ENCODE assay signal across 25 cellular contexts in the genomic region with DNA sequence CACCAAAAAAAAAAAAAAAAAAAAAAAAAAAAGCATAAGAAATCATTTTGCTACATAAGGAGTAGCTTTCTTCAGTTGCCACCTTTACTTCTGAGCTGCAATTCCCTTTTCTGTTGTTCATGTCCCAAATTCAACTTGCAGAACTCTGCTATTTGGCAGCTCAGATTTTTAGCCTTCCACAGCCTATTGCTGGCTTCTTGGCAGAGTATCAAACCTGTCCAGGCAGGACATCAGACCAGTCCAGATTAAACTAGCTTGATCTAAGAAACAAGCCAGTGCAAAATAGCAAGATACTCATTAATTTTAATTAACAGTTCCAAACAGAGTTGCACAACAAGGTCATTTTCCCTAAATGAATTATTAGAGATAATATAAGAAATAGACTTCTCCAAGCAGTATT.
DNase-seq lines count a peak whose midpoint lies in the region; ATAC-seq and TF ChIP-seq lines count a peak whose summit lies in the region.
"Had no signal": no experiment of that assay in that cellular context is flagged by ENCODE, and none has a peak within 500 bp of the region (broad histone marks: within the 10 kb centered on the region; RNA-seq: fewer than 3 reads in every experiment).

No MANE protein-coding gene starts in this region.

- no peak overlapping the region for H3K14ac ChIP-seq in mesenchymal stem cell (ENCODE audit: low read length in 2 of 2)

- no peak overlapping the region for H3K27ac ChIP-seq in thyroid gland
- no peak overlapping the region for H3K27ac ChIP-seq in mesenchymal stem cell (ENCODE audit: low read length, poor library complexity, severe bottlenecking)
- H3K27ac ChIP-seq: BLaER1 treated with 17β-estradiol and CSF1 and Interleukin-3, amounts not matched to agents 10 nM and 100 nM; SJSA1 had no signal

- H3K4me1 Mint-ChIP-seq in WTC11, result no peaks in the 10 kb centered on the region
- no peaks in the 10 kb centered on the region for H3K4me1 Mint-ChIP-seq in osteocyte (ENCODE audit: unreplicated experiment)
- H3K4me1 Mint-ChIP-seq: CD4-positive, alpha-beta memory T cell had no signal

- H3K4me1 ChIP-seq in thyroid gland (no peaks in the 10 kb centered on the region), mesenchymal stem cell (ENCODE audit: control insufficient read depth, insufficient read depth, low read depth, low read length) (no peaks in the 10 kb centered on the region)
- H3K4me1 ChIP-seq: BLaER1 treated with 17β-estradiol and CSF1 and Interleukin-3, amounts not matched to agents 10 nM and 100 nM; SJSA1 had no signal

- no peak overlapping the region for H3K4ac ChIP-seq in mesenchymal stem cell (ENCODE audit: low read depth in 1 of 2, low read length in 2 of 2)

- intact Hi-C loops in thyroid gland (cut with DNase I), result no loop called here

- CTCF ChIA-PET in WTC11 (lab: Charles Lee), result interaction anchor here (0.7 kb wide), 1 partner anchor 827 kb away, joined by 4 read pairs; no protein-coding TSS in a partner anchor

- no peak overlapping the region for H2BK15ac ChIP-seq in mesenchymal stem cell (ENCODE audit: low read depth, poor library complexity, severe bottlenecking)

- TF ChIP-seq CTCF in WTC11 (IDR thresholded peaks at IDR 0.05) (no peak), choroid plexus epithelial cell (conservative IDR thresholded peaks at IDR 0.05; ENCODE audit: low read depth, low read length) (no peak), thyroid gland (IDR thresholded peaks at IDR 0.05) (no peak), osteocyte (IDR thresholded peaks at IDR 0.05) (no peak)

- H4K91ac ChIP-seq in mesenchymal stem cell (ENCODE audit: low read length), result no peak overlapping the region

- no peak for TF ChIP-seq POLR2A in thyroid gland (IDR thresholded peaks at IDR 0.05)

- no peak overlapping the region for H2AK5ac ChIP-seq in mesenchymal stem cell (ENCODE audit: low read length, severe bottlenecking)

- no peak overlapping the region for H2BK5ac ChIP-seq in mesenchymal stem cell (ENCODE audit: low read depth, low read length, poor library complexity, severe bottlenecking)

- H3K4me3 ChIP-seq in choroid plexus epithelial cell (ENCODE audit: low read depth, low read length), result no peak overlapping the region
- no peak overlapping the region for H3K4me3 ChIP-seq in thyroid gland (replicated peaks in 1 of 3)
- H3K4me3 ChIP-seq in H7 (ENCODE audit: insufficient read depth, low read depth, low read length), result no peak overlapping the region
- H3K4me3 ChIP-seq in mesenchymal stem cell (ENCODE audit: insufficient read depth in 1 of 2, low read depth in 1 of 2, low read length in 2 of 2), result no peak overlapping the region
- H3K4me3 ChIP-seq: BLaER1 treated with 17β-estradiol and CSF1 and Interleukin-3, amounts not matched to agents 10 nM and 100 nM; GM12878; SJSA1 had no signal

- H3K27me3 ChIP-seq in thyroid gland, result no peaks in the 10 kb centered on the region
- no peaks in the 10 kb centered on the region for H3K27me3 ChIP-seq in H7 (ENCODE audit: control insufficient read depth, insufficient read depth, low read length)
- H3K27me3 ChIP-seq in mesenchymal stem cell (ENCODE audit: control insufficient read depth in 1 of 2, insufficient read depth in 1 of 2, low read length in 2 of 2), result no peaks in the 10 kb centered on the region
- H3K27me3 ChIP-seq: BLaER1 treated with 17β-estradiol and CSF1 and Interleukin-3, amounts not matched to agents 10 nM and 100 nM; SJSA1 had no signal

- H3K4me2 ChIP-seq in mesenchymal stem cell (ENCODE audit: low read length, poor library complexity, severe bottlenecking), result no peak overlapping the region
- H3K4me2 ChIP-seq: BLaER1 treated with 17β-estradiol and CSF1 and Interleukin-3, amounts not matched to agents 10 nM and 100 nM had no signal

- no peak overlapping the region for H4K8ac ChIP-seq in mesenchymal stem cell (ENCODE audit: low read length)

- no peak overlapping the region for H2AFZ ChIP-seq in mesenchymal stem cell (ENCODE audit: low read depth, low read length)

- no peak overlapping the region for H3K23ac ChIP-seq in mesenchymal stem cell (ENCODE audit: low read length in 2 of 2)

- H3K4me3 Mint-ChIP-seq in WTC11, result no peak overlapping the region
- H3K4me3 Mint-ChIP-seq in osteocyte (ENCODE audit: unreplicated experiment), result no peak overlapping the region
- H3K4me3 Mint-ChIP-seq: CD4-positive, alpha-beta memory T cell had no signal

- H3K36me3 Mint-ChIP-seq in WTC11, result peaks cover 16% of the 10 kb centered on the region
- no peaks in the 10 kb centered on the region for H3K36me3 Mint-ChIP-seq in osteocyte (ENCODE audit: unreplicated experiment)

- H2BK120ac ChIP-seq in mesenchymal stem cell (ENCODE audit: low read depth, low read length), result no peak overlapping the region

- no peak overlapping the region for H3K9ac ChIP-seq in mesenchymal stem cell (ENCODE audit: low read length)
- H3K9ac ChIP-seq: BLaER1 treated with 17β-estradiol and CSF1 and Interleukin-3, amounts not matched to agents 10 nM and 100 nM had no signal

- no peaks in the 10 kb centered on the region for H3K36me3 ChIP-seq in thyroid gland
- H3K36me3 ChIP-seq in H7 (replicated peaks; ENCODE audit: control insufficient read depth, insufficient read depth, low read length), result no peaks in the 10 kb centered on the region
- H3K36me3 ChIP-seq in mesenchymal stem cell (ENCODE audit: control insufficient read depth in 1 of 2, insufficient read depth in 2 of 2, low read depth in 1 of 2, low read length in 2 of 2), result no peaks in the 10 kb centered on the region
- H3K36me3 ChIP-seq: BLaER1 treated with 17β-estradiol and CSF1 and Interleukin-3, amounts not matched to agents 10 nM and 100 nM; SJSA1 had no signal

- no peak overlapping the region for H2BK12ac ChIP-seq in mesenchymal stem cell (ENCODE audit: low read length in 2 of 2)

- ATAC-seq in WTC11, result no peak
- ATAC-seq: GM12878 had no signal

- H3K27me3 Mint-ChIP-seq in WTC11 (ENCODE audit: low read depth), result no peaks in the 10 kb centered on the region; the same call in 1 of the 2 replicates
- no peaks in the 10 kb centered on the region for H3K27me3 Mint-ChIP-seq in osteocyte (ENCODE audit: unreplicated experiment)
- H3K27me3 Mint-ChIP-seq: CD4-positive, alpha-beta memory T cell had no signal

- POLR2A ChIA-PET in WTC11 (lab: Charles Lee), result interaction anchor here (0.6 to 0.7 kb wide), 4 partner anchors 158 to 775 kb away, joined by 3 to 11 read pairs (median 4); no protein-coding TSS in a partner anchor

- H3K79me1 ChIP-seq in mesenchymal stem cell (replicated peaks; ENCODE audit: low read length, poor library complexity, severe bottlenecking), result no peaks in the 10 kb centered on the region

- no peaks in the 10 kb centered on the region for H3K9me3 ChIP-seq in thyroid gland
- peaks cover 10% of the 10 kb centered on the region for H3K9me3 ChIP-seq in mesenchymal stem cell (ENCODE audit: control insufficient read depth, low read length)
- H3K9me3 ChIP-seq: SJSA1 had no signal

- DNase-seq in WTC11 (ENCODE audit: low spot score) (no peak), choroid plexus epithelial cell (ENCODE audit: low read depth) (peak; percentile 2), midbrain (lab: John Stamatoyannopoulos, UW) (peak; percentile 20), thyroid gland (peak; percentile 58 to 68), H7 (no peak), mesenchymal stem cell (no peak), osteocyte (ENCODE audit: extremely low spot score, unreplicated experiment) (no peak)
- DNase-seq: CD4-positive, alpha-beta memory T cell; COR-L47; DMS53; GOT3; HCEC 1CT; IMR-90; KG1; NCI-H1048; NCI-H1417 treated with DMSO at 0.1 percent for 48 hours; NCI-H1694 treated with DMSO at 0.1 percent for 48 hours; NCI-H2081; NCI-H2227 treated with DMSO at 0.1 percent for 48 hours; NCI-H526 treated with DMSO at 0.1 percent for 48 hours; Right ventricle myocardium superior; RPMI8226 had no signal

- no peak overlapping the region for H3K18ac ChIP-seq in mesenchymal stem cell (ENCODE audit: low read depth in 1 of 2, low read length in 2 of 2)

- H3K27ac Mint-ChIP-seq in WTC11, result peak overlapping the region; percentile 30; the same call in 1 of the 2 replicates
- no peak overlapping the region for H3K27ac Mint-ChIP-seq in osteocyte (ENCODE audit: unreplicated experiment)
- H3K27ac Mint-ChIP-seq: CD4-positive, alpha-beta memory T cell had no signal

- H3K9me3 Mint-ChIP-seq in WTC11 (peaks cover 20% of the 10 kb centered on the region), osteocyte (ENCODE audit: unreplicated experiment) (peaks cover 19% of the 10 kb centered on the region)

TF ChIP-seq in WTC11, 78 proteins besides CTCF, POLR2A, EP300 and RAD21:
- TF ChIP-seq MYBL2 (CRISPR knock-in tag; IDR thresholded peaks at IDR 0.05) (no peak), FOXJ3 (CRISPR knock-in tag; IDR thresholded peaks at IDR 0.05; ENCODE audit: borderline replicate concordance) (no peak)
- TF ChIP-seq, protein P1, sequence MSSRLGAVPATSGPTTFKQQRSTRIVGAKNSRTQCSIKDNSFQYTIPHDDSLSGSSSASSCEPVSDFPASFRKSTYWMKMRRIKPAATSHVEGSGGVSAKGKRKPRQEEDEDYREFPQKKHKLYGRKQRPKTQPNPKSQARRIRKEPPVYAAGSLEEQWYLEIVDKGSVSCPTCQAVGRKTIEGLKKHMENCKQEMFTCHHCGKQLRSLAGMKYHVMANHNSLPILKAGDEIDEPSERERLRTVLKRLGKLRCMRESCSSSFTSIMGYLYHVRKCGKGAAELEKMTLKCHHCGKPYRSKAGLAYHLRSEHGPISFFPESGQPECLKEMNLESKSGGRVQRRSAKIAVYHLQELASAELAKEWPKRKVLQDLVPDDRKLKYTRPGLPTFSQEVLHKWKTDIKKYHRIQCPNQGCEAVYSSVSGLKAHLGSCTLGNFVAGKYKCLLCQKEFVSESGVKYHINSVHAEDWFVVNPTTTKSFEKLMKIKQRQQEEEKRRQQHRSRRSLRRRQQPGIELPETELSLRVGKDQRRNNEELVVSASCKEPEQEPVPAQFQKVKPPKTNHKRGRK (CRISPR knock-in tag; IDR thresholded peaks at IDR 0.05; ENCODE audit: borderline replicate concordance), result no peak
- TF ChIP-seq, protein P2, sequence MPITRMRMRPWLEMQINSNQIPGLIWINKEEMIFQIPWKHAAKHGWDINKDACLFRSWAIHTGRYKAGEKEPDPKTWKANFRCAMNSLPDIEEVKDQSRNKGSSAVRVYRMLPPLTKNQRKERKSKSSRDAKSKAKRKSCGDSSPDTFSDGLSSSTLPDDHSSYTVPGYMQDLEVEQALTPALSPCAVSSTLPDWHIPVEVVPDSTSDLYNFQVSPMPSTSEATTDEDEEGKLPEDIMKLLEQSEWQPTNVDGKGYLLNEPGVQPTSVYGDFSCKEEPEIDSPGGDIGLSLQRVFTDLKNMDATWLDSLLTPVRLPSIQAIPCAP (CRISPR knock-in tag; IDR thresholded peaks at IDR 0.05), result no peak

Comparison
In these comparisons a context has a peak if more than half of its experiments do, and no peak if none do; other contexts are left out.
1. DNase-seq: peak in choroid plexus epithelial cell (single experiment), midbrain (single experiment) and thyroid gland (2 of 2); none in WTC11 (single experiment), H7 (single experiment), mesenchymal stem cell (single experiment) and osteocyte (single experiment).